9 cellular contexts compared by ENCODE assay signal in the genomic region with DNA sequence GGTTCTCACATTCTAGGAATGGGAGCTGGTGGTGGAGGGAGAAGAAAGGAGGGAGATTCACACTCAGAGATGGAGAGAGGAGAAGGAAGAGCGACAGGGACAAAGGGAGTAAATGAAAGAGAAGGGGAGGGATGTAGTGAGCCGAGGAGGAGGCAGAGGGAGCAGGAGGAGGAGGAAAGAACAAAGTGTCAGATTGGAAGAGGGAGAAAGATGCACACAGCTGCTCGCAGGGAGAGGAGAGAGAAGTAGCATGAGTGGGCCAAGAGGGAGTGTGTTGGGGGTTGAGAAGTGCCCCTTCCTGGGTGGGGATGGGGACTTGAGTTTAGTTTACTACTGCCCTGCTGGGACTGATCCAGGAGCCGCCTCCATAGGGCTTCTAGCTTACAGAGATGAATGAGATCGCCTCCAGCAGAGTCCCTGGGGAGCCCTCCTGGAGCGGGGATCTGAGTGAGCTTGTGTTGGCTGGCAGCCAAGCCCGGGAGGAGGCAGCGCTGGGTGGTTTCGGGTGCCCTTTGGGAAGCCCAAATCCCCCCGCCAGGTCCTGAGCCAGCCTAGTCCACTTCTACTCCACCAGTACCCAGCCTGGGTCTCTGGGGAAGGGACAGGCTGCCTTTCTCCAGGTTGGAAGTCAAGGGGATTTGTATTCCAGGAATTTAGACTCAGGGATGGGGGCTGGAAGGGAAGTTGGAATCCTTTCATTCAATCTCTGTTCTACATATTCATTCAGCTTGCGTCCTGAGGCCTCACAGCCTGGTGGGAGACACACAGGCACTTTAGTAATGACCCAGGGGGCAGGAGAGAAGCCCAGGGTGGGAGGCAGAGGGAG. TPM values are rescaled to one million over a fixed set of nuclear protein-coding genes. Genes with fewer than 3 reads are reported as not detected.
DNase-seq lines count a peak whose midpoint lies in the region; ATAC-seq, FAIRE-seq and TF ChIP-seq lines count a peak whose summit lies in the region.
"Had no signal": no experiment of that assay in that cellular context is flagged by ENCODE, and none has a peak within 500 bp of the region (broad histone marks: within the 10 kb centered on the region; RNA-seq: fewer than 3 reads in every experiment).

No MANE protein-coding gene starts in this region.

- DNase-seq in ELF-1 (ENCODE audit: low read depth, low spot score) (peak; percentile 45), NCI-H1694 (lab: John Stamatoyannopoulos, UW) (peak; percentile 42), K562 (ENCODE audit: extremely low read depth in 1 of 4, low spot score in 3 of 4) (peak in 3 of 4 experiments; percentile 37 to 45 (median 37)), pancreas (peak in 4 of 6 donors; percentile 40 to 68 (median 56))
- DNase-seq in stimulated activated CD4-positive, alpha-beta T cell treated with anti-CD3 and anti-CD28 coated beads, Interleukin-2, amount 100 ng/mL, for 24 hours = no peak
- no peak for DNase-seq in activated naive CD4-positive, alpha-beta T cell (lab: John Stamatoyannopoulos, UW)
- DNase-seq: activated CD4-positive, CD25-positive, alpha-beta regulatory T cell treated with anti-CD3 and anti-CD28 coated beads, Interleukin-2, amount 50 U/mL, for 72 hours; naive B cell had no signal

- H3K9me1 ChIP-seq in K562 (ENCODE audit: control insufficient read depth, insufficient read depth, low read length) = no peaks in the 10 kb centered on the region

- ATAC-seq in K562 = no peak
- peak; percentile 26 to 62 (median 44) for ATAC-seq in pancreas
- no peak for ATAC-seq in GM19397 (IDR thresholded peaks at IDR 0.05; ENCODE audit: unreplicated experiment)

- H3K79me2 ChIP-seq in K562 (ENCODE audit: control insufficient read depth, insufficient read depth, low read length) = no peaks in the 10 kb centered on the region

- POLR2A ChIA-PET in K562 (lab: Yijun Ruan, JAX) = interaction anchor here (0.5 to 2.3 kb wide), 6 partner anchors 11 to 1285 kb away, joined by 3 to 7 read pairs (median 4); no protein-coding TSS in a partner anchor

- TF ChIP-seq POLR2A in K562 (conservative IDR thresholded peaks at IDR 0.05) = no peak

- intact Hi-C loops in K562 (cut with micrococcal nuclease) = no loop called here
- intact Hi-C loops in pancreas (cut with DNase I) = no loop called here

- CTCF ChIA-PET in K562 (lab: Yijun Ruan, JAX; ENCODE audit: low intra/inter-chr PET ratio) = no interaction called here

- no peak for TF ChIP-seq RAD21 in K562 (CRISPR knock-in tag; conservative IDR thresholded peaks at IDR 0.05 in 1 of 2, IDR thresholded peaks at IDR 0.05 in 1 of 2)

- H3K36me3 ChIP-seq in K562 (ENCODE audit: control insufficient read depth, insufficient read depth, low read length) (no peaks in the 10 kb centered on the region), pancreas (peaks cover 0 to 6% (median 0%) of the 10 kb centered on the region in 3 donors)

- in situ Hi-C loops in K562 (cut with MboI) = no loop called here

- no peak overlapping the region for H3K4me3 ChIP-seq in K562
- H3K4me3 ChIP-seq in pancreas = no peak overlapping the region

- BruUV-seq in K562 (replicated peaks; lab: Mats Ljungman, UMichigan) = no TSS peak

- TF ChIP-seq CTCF in K562 (IDR thresholded peaks at IDR 0.05 in 2 of 3, conservative IDR thresholded peaks at IDR 0.05 in 1 of 3; ENCODE audit: insufficient read depth in 2 of 3, low read depth in 1 of 3, low read length in 3 of 3) (no peak), pancreas (IDR thresholded peaks at IDR 0.05) (no peak)

- H3K27me3 ChIP-seq in K562 (ENCODE audit: control insufficient read depth in 2 of 2, insufficient read depth in 2 of 2, low read length in 2 of 2) (peaks cover 4 to 12% of the 10 kb centered on the region in 2 experiments; a peak in 3 of 5 replicates), pancreas (no peaks in the 10 kb centered on the region)

- H3K9ac ChIP-seq in K562 (ENCODE audit: insufficient read depth in 1 of 2, low read depth in 2 of 2, low read length in 2 of 2) = no peak overlapping the region

- H3K27ac ChIP-seq in K562 (ENCODE audit: extremely low read depth, low read depth, low read length) = no peak overlapping the region
- H3K27ac ChIP-seq in pancreas = no peak overlapping the region

- H3K4me2 ChIP-seq in K562 (ENCODE audit: insufficient read depth, low read length) = no peak overlapping the region

- H4K20me1 ChIP-seq in K562 (replicated peaks; ENCODE audit: control insufficient read depth, insufficient read depth, low read length) = peaks cover 8% of the 10 kb centered on the region; the same call in 1 of the 2 replicates

- FAIRE-seq in K562 (lab: Jason Lieb, UNC) = no peak
- no peak for FAIRE-seq in pancreas (lab: Jason Lieb, UNC)

- H3K4me1 ChIP-seq in K562 (replicated peaks in 1 of 2; ENCODE audit: control insufficient read depth in 2 of 2, insufficient read depth in 2 of 2, low read length in 2 of 2) = peaks cover 23 to 34% of the 10 kb centered on the region in 2 experiments
- H3K4me1 ChIP-seq in pancreas = peaks cover 0 to 4% (median 3%) of the 10 kb centered on the region in 3 donors

- no peak overlapping the region for H2AFZ ChIP-seq in K562 (ENCODE audit: low read depth, low read length)

- WGBS in K562 (ENCODE audit: insufficient coverage, low coverage, missing lambda C conversion rate) = 5% methylated on average over 11 of the region's 11 CpGs
- WGBS in pancreas, 2 donors = 52 to 56% methylated on average over 11 of the region's 11 CpGs

- H3K9me3 ChIP-seq in K562 (replicated peaks; ENCODE audit: control insufficient read depth, insufficient read depth, low read depth, low read length) = no peaks in the 10 kb centered on the region
- H3K9me3 ChIP-seq in pancreas = no peaks in the 10 kb centered on the region

- TF ChIP-seq EP300 in K562 (IDR thresholded peaks at IDR 0.05; ENCODE audit: low read length) = no peak

TF ChIP-seq in K562, 482 proteins besides CTCF, POLR2A, EP300 and RAD21 (continues in another document):
- TF ChIP-seq NONO (IDR thresholded peaks at IDR 0.05; ENCODE audit: low read depth in 2 of 2, low read length in 1 of 2) (no peak), ZNF263 (CRISPR knock-in tag; IDR thresholded peaks at IDR 0.05; ENCODE audit: borderline replicate concordance) (peak; percentile 12; the same call in 1 of the 2 replicates), ESRRB (CRISPR knock-in tag; IDR thresholded peaks at IDR 0.05; ENCODE audit: borderline replicate concordance) (no peak), CHD2 (IDR thresholded peaks at IDR 0.05; ENCODE audit: low read depth, low read length) (no peak), ZNF12 (CRISPR knock-in tag; IDR thresholded peaks at IDR 0.05) (no peak)

RNA-seq across cellular contexts. Expression of a gene that starts 20.9 kb away (rescaled TPM):
- total RNA-seq in K562 (2011; cell fraction: chromatin; rRNA removed; ENCODE audit: low replicate concordance) = 4.9 and 9.4 TPM in 2 replicates
- total RNA-seq in K562 (2011; cell fraction: nucleolus; rRNA removed) = 10.3 and 12.5 TPM in 2 replicates
- total RNA-seq in K562 (2011; cell fraction: nucleoplasm; rRNA removed) = 6.5 and 6.9 TPM in 2 replicates
- total RNA-seq in K562 (2014; rRNA removed) = 2.9 and 4.3 TPM in 2 replicates
- total RNA-seq in K562 (2014; rRNA removed; fragmentation: Illumina TruSeq; extraction: Trizol) = 0.22 and 0.44 TPM in 2 replicates
- 0.64 and 1.0 TPM in 2 replicates for total RNA-seq in K562 (2015; rRNA removed; fragmentation: Illumina TruSeq; extraction: Trizol)
- total RNA-seq in K562 (2021) = 2.7 and 3.1 TPM in 2 replicates
- 0.92 and 4.0 TPM in 2 replicates for polyA plus RNA-seq in K562 (2011; rRNA removed)
- polyA plus RNA-seq in K562 (2011; cell fraction: cytosol; rRNA removed) = 2.5 and 3.9 TPM in 2 replicates
- 6.1 and 10.5 TPM in 2 replicates for polyA plus RNA-seq in K562 (2011; cell fraction: nucleus; rRNA removed)
- polyA plus RNA-seq in K562 (2012) = 2.2 and 4.7 TPM in 2 replicates
- polyA plus RNA-seq in K562 (2014; fragmentation: Illumina TruSeq; extraction: Trizol) = 1.3 and 1.7 TPM in 2 replicates
- under 1 TPM; 0.01 to 0.03 TPM for polyA plus RNA-seq in K562 (2014; fragmentation: Nextera tagmentation; extraction: Ambion mirVana)
- polyA plus RNA-seq in K562 (2014; rRNA removed) = 1.5 and 2.5 TPM in 2 replicates
- polyA minus RNA-seq in K562 (2011; rRNA and poly(A)+ RNA removed) = 0.91 and 2.5 TPM in 2 replicates
- polyA minus RNA-seq in K562 (2011; cell fraction: cytosol; rRNA and poly(A)+ RNA removed) = 1.7 and 6.4 TPM in 2 replicates
- 3.6 and 6.8 TPM in 2 replicates for polyA minus RNA-seq in K562 (2011; cell fraction: nucleus; rRNA and poly(A)+ RNA removed)
- total RNA-seq in pancreas = 10 to 100 TPM; 12.3 to 20.9 (median 15.7) TPM
- polyA plus RNA-seq in pancreas = 10 to 100 TPM; 13.7 to 16.6 TPM

RNA-seq across cellular contexts. Expression of a gene that starts 26.5 kb away (rescaled TPM):
- total RNA-seq in K562 (2011; cell fraction: chromatin; rRNA removed; ENCODE audit: low replicate concordance) = 106 and 162 TPM in 2 replicates
- 106 and 111 TPM in 2 replicates for total RNA-seq in K562 (2011; cell fraction: nucleolus; rRNA removed)
- 98.9 and 104 TPM in 2 replicates for total RNA-seq in K562 (2011; cell fraction: nucleoplasm; rRNA removed)
- total RNA-seq in K562 (2014; rRNA removed) (42.9 and 48.1 TPM in 2 replicates), K562 (2014; rRNA removed; fragmentation: Illumina TruSeq; extraction: Trizol) (29.2 and 35.9 TPM in 2 replicates), K562 (2015; rRNA removed; fragmentation: Illumina TruSeq; extraction: Trizol) (27.5 and 30.4 TPM in 2 replicates), K562 (2021) (48.8 and 51.2 TPM in 2 replicates), pancreas (10 to 100 TPM in 3 of 6 donors, 1 to 10 TPM in 3; 9.0 to 13.0 (median 9.8) TPM)
- polyA plus RNA-seq in K562 (2011; rRNA removed) (43.7 and 57.2 TPM in 2 replicates), K562 (2014; fragmentation: Illumina TruSeq; extraction: Trizol) (52.8 and 58.3 TPM in 2 replicates), K562 (2014; fragmentation: Nextera tagmentation; extraction: Ambion mirVana) (10 to 100 TPM; 10.4 to 18.0 TPM), K562 (2014; rRNA removed) (58.6 and 61.2 TPM in 2 replicates), pancreas (10 to 100 TPM; 17.4 to 19.6 TPM)
- 46.1 and 47.4 TPM in 2 replicates for polyA plus RNA-seq in K562 (2011; cell fraction: cytosol; rRNA removed)
- 51.0 and 58.5 TPM in 2 replicates for polyA plus RNA-seq in K562 (2011; cell fraction: nucleus; rRNA removed)
- 39.0 and 47.8 TPM in 2 replicates for polyA plus RNA-seq in K562 (2012)
- 44.6 and 48.9 TPM in 2 replicates for polyA minus RNA-seq in K562 (2011; rRNA and poly(A)+ RNA removed)
- polyA minus RNA-seq in K562 (2011; cell fraction: cytosol; rRNA and poly(A)+ RNA removed) = 25.6 and 31.0 TPM in 2 replicates
- 33.3 and 39.5 TPM in 2 replicates for polyA minus RNA-seq in K562 (2011; cell fraction: nucleus; rRNA and poly(A)+ RNA removed)

Comparison
In these comparisons a context has a peak if more than half of its experiments do, and no peak if none do; other contexts are left out.
1. DNase-seq: peak in ELF-1 (single experiment), NCI-H1694 (single experiment), K562 (3 of 4) and pancreas (4 of 6); none in stimulated activated CD4-positive, alpha-beta T cell treated with anti-CD3 and anti-CD28 coated beads, Interleukin-2, amount 100 ng/mL, for 24 hours (0 of 2) and activated naive CD4-positive, alpha-beta T cell (0 of 4).
2. ATAC-seq: peak in pancreas (4 of 4); none in K562 (single experiment) and GM19397 (single experiment).